Comparison of ENCODE assay signal across 21 cellular contexts in the genomic region with DNA sequence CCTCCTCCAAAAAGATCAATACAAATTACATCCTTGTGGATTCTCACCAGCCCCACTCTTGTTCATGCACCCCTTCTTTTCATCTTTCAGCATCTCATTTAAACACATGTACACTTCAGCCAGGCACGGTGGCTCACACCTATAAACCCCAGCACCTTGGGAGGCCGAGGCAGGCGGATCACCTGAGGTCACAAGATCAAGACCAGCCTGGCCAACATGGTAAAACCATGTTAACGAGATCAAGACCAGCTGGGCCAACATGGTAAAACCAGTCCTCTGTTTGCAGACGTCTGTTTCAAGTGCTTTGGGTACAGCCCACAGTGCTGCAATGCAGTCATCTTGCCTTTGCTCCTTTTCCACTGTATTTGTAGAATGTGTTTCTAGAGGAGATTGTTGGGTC. TPM values are rescaled to one million over a fixed set of nuclear protein-coding genes. Genes with fewer than 3 reads are reported as not detected.
DNase-seq lines count a peak whose midpoint lies in the region; ATAC-seq lines count a peak whose summit lies in the region.
"Had no signal": no experiment of that assay in that cellular context is flagged by ENCODE, and none has a peak within 500 bp of the region (broad histone marks: within the 10 kb centered on the region; RNA-seq: fewer than 3 reads in every experiment).

No MANE protein-coding gene starts in this region.

- peaks cover 0 to 19% (median 13%) of the 10 kb centered on the region in 5 donors for H3K36me3 ChIP-seq in subcutaneous abdominal adipose tissue (ENCODE audit: control insufficient read depth in 5 of 5, insufficient read depth in 5 of 5, low read length in 5 of 5)
- H3K36me3 ChIP-seq: ovary had no signal

- H3K27me3 Mint-ChIP-seq in T-helper 2 cell treated with Interferon-gamma antibody and Interleukin-4, amounts not matched to agents 5 μg/mL and 100 μg/mL, for 36 hours (ENCODE audit: low read depth): no peaks in the 10 kb centered on the region
- H3K27me3 Mint-ChIP-seq in activated T-helper 2 cell treated with anti-CD3 and anti-CD28 coated beads, Interferon-gamma antibody, Interleukin-2, Interleukin-4, amounts not matched to agents 10 μg/mL and 5 μg/mL and 100 μg/mL, durations not matched to agents 14 hours and 24 hours and 36 hours (ENCODE audit: low read depth): no peaks in the 10 kb centered on the region
- peaks cover 0 to 2% (median 2%) of the 10 kb centered on the region in 3 donors for H3K27me3 Mint-ChIP-seq in immature natural killer cell (ENCODE audit: low read depth in 3 of 3)
- H3K27me3 Mint-ChIP-seq: activated naive CD8-positive, alpha-beta T cell treated with anti-CD3 and anti-CD28 coated beads, Interleukin-2, amount 50 U/mL, for 24 hours had no signal

- peak overlapping the region; percentile 56 for H3K27ac Mint-ChIP-seq in T-helper 2 cell treated with Interferon-gamma antibody and Interleukin-4, amounts not matched to agents 5 μg/mL and 100 μg/mL, for 36 hours
- peak overlapping the region; percentile 0 for H3K27ac Mint-ChIP-seq in activated T-helper 2 cell treated with anti-CD3 and anti-CD28 coated beads, Interferon-gamma antibody, Interleukin-2, Interleukin-4, amounts not matched to agents 10 μg/mL and 5 μg/mL and 100 μg/mL, durations not matched to agents 14 hours and 24 hours and 36 hours
- H3K27ac Mint-ChIP-seq in immature natural killer cell: peak overlapping the region in 4 of 6 donors; percentile 1 to 55 (median 32)

- H3K27ac ChIP-seq in subcutaneous abdominal adipose tissue (ENCODE audit: low read depth, low read length): peak overlapping the region; percentile 85
- H3K27ac ChIP-seq: ovary had no signal

- ATAC-seq in GM21423 (IDR thresholded peaks at IDR 0.05; ENCODE audit: unreplicated experiment): no peak
- ATAC-seq: activated naive CD8-positive, alpha-beta T cell treated with anti-CD3 and anti-CD28 coated beads, Interleukin-2, amount 50 U/mL, for 24 hours had no signal

- H3K36me3 Mint-ChIP-seq in T-helper 2 cell treated with Interferon-gamma antibody and Interleukin-4, amounts not matched to agents 5 μg/mL and 100 μg/mL, for 36 hours (ENCODE audit: low read depth): peaks cover 30% of the 10 kb centered on the region
- H3K36me3 Mint-ChIP-seq in activated T-helper 2 cell treated with anti-CD3 and anti-CD28 coated beads, Interferon-gamma antibody, Interleukin-2, Interleukin-4, amounts not matched to agents 10 μg/mL and 5 μg/mL and 100 μg/mL, durations not matched to agents 14 hours and 24 hours and 36 hours (ENCODE audit: low read depth): peaks cover 45% of the 10 kb centered on the region
- H3K36me3 Mint-ChIP-seq in immature natural killer cell: peaks cover 0 to 9% (median 4%) of the 10 kb centered on the region in 3 donors

- H3K4me1 Mint-ChIP-seq in T-helper 2 cell treated with Interferon-gamma antibody and Interleukin-4, amounts not matched to agents 5 μg/mL and 100 μg/mL, for 36 hours (ENCODE audit: low read depth): peaks cover 12% of the 10 kb centered on the region
- peaks cover 20% of the 10 kb centered on the region for H3K4me1 Mint-ChIP-seq in activated T-helper 2 cell treated with anti-CD3 and anti-CD28 coated beads, Interferon-gamma antibody, Interleukin-2, Interleukin-4, amounts not matched to agents 10 μg/mL and 5 μg/mL and 100 μg/mL, durations not matched to agents 14 hours and 24 hours and 36 hours (ENCODE audit: low read depth)
- H3K4me1 Mint-ChIP-seq in immature natural killer cell: peaks cover 31 to 43% of the 10 kb centered on the region in 2 donors

- no peak overlapping the region for H3K4me3 Mint-ChIP-seq in T-helper 2 cell treated with Interferon-gamma antibody and Interleukin-4, amounts not matched to agents 5 μg/mL and 100 μg/mL, for 36 hours
- H3K4me3 Mint-ChIP-seq in activated T-helper 2 cell treated with anti-CD3 and anti-CD28 coated beads, Interferon-gamma antibody, Interleukin-2, Interleukin-4, amounts not matched to agents 10 μg/mL and 5 μg/mL and 100 μg/mL, durations not matched to agents 14 hours and 24 hours and 36 hours (ENCODE audit: low read depth): no peak overlapping the region
- H3K4me3 Mint-ChIP-seq in immature natural killer cell: no peak overlapping the region
- H3K4me3 Mint-ChIP-seq: activated naive CD8-positive, alpha-beta T cell treated with anti-CD3 and anti-CD28 coated beads, Interleukin-2, amount 50 U/mL, for 24 hours had no signal

- H3K9ac ChIP-seq in subcutaneous abdominal adipose tissue (ENCODE audit: low read length in 5 of 5): no peak overlapping the region

- H3K9me3 ChIP-seq in subcutaneous abdominal adipose tissue (ENCODE audit: control insufficient read depth in 5 of 5, low read length in 5 of 5): no peaks in the 10 kb centered on the region
- H3K9me3 ChIP-seq: HAP-1, ovary, thoracic aorta had no signal

- H3K4me1 ChIP-seq in subcutaneous abdominal adipose tissue (ENCODE audit: control insufficient read depth in 5 of 5, insufficient read depth in 5 of 5, low read length in 5 of 5): peaks cover 7 to 66% (median 42%) of the 10 kb centered on the region in 5 donors

- no peaks in the 10 kb centered on the region for H3K9me3 Mint-ChIP-seq in T-helper 2 cell treated with Interferon-gamma antibody and Interleukin-4, amounts not matched to agents 5 μg/mL and 100 μg/mL, for 36 hours
- H3K9me3 Mint-ChIP-seq in activated T-helper 2 cell treated with anti-CD3 and anti-CD28 coated beads, Interferon-gamma antibody, Interleukin-2, Interleukin-4, amounts not matched to agents 10 μg/mL and 5 μg/mL and 100 μg/mL, durations not matched to agents 14 hours and 24 hours and 36 hours: no peaks in the 10 kb centered on the region
- no peaks in the 10 kb centered on the region for H3K9me3 Mint-ChIP-seq in immature natural killer cell
- H3K9me3 Mint-ChIP-seq: activated naive CD8-positive, alpha-beta T cell treated with anti-CD3 and anti-CD28 coated beads, Interleukin-2, amount 50 U/mL, for 24 hours had no signal

- intact Hi-C loops in activated T-helper 2 cell treated with anti-CD3 and anti-CD28 coated beads, Interferon-gamma antibody, Interleukin-2, Interleukin-4, amounts not matched to agents 10 μg/mL and 5 μg/mL and 100 μg/mL, durations not matched to agents 14 hours and 24 hours and 36 hours (cut with micrococcal nuclease): no loop called here

- no peaks in the 10 kb centered on the region for H3K27me3 ChIP-seq in subcutaneous abdominal adipose tissue (ENCODE audit: control insufficient read depth in 5 of 5, insufficient read depth in 4 of 5, low read length in 5 of 5)
- H3K27me3 ChIP-seq: ovary had no signal

- H3K4me3 ChIP-seq in subcutaneous abdominal adipose tissue (ENCODE audit: low read depth in 1 of 5, low read length in 5 of 5): no peak overlapping the region
- H3K4me3 ChIP-seq: HAP-1, ovary, thoracic aorta had no signal

- no peak for DNase-seq in T-helper 2 cell treated with Interferon-gamma antibody and Interleukin-4, amounts not matched to agents 5 μg/mL and 100 μg/mL, for 36 hours (ENCODE audit: low spot score)
- DNase-seq in T-helper 2 cell (no peak), immature natural killer cell (no peak), NCI-H146 (lab: John Stamatoyannopoulos, UW) (no peak), COLO668 (lab: John Stamatoyannopoulos, UW; ENCODE audit: unreplicated experiment) (no peak)
- DNase-seq in activated T-helper 2 cell treated with anti-CD3 and anti-CD28 coated beads, Interferon-gamma antibody, Interleukin-2, Interleukin-4, amounts not matched to agents 10 μg/mL and 5 μg/mL and 100 μg/mL, durations not matched to agents 14 hours and 24 hours and 36 hours (ENCODE audit: low spot score): no peak
- DNase-seq: activated CD4-positive, alpha-beta T cell treated with anti-CD3 and anti-CD28 coated beads, Interleukin-2, amount 50 U/mL, for 48 hours; activated naive CD8-positive, alpha-beta T cell treated with anti-CD3 and anti-CD28 coated beads, Interleukin-2, amount 50 U/mL, for 24 hours; activated T-cell treated with anti-CD3 and anti-CD28 coated beads, Interleukin-2, amount 50 U/mL, for 48 hours; C1 segment of cervical spinal cord; DMS79; effector CD8-positive, alpha-beta T cell; hypothalamus; NCI-H1105 treated with DMSO at 0.1 percent for 48 hours; ovary; stimulated activated CD4-positive, alpha-beta T cell treated with anti-CD3 and anti-CD28 coated beads, Interleukin-4, amount 100 ng/mL, for 4 hours; stimulated activated CD8-positive, alpha-beta memory T cell treated with anti-CD3 and anti-CD28 coated beads, Interleukin-4, amount 100 ng/mL, for 48 hours had no signal

RNA-seq across cellular contexts. Expression of a gene that starts 45.3 kb away (rescaled TPM):
- total RNA-seq in activated T-helper 2 cell treated with anti-CD3 and anti-CD28 coated beads, Interferon-gamma antibody, Interleukin-2, Interleukin-4, amounts not matched to agents 10 μg/mL and 5 μg/mL and 100 μg/mL, durations not matched to agents 14 hours and 24 hours and 36 hours: 45.7 and 46.7 TPM in 2 replicates
- 10 to 100 TPM in 1 of 3 donors, 1 to 10 TPM in 2; 3.4 to 16.9 (median 5.1) TPM for polyA plus RNA-seq in immature natural killer cell

Comparison
In these comparisons a context has a peak if more than half of its experiments do, and no peak if none do; other contexts are left out.
1. H3K27ac Mint-ChIP-seq: peak in every context shown above with its lines; median percentile 56 in T-helper 2 cell treated with Interferon-gamma antibody and Interleukin-4, amounts not matched to agents 5 μg/mL and 100 μg/mL, for 36 hours; 32 in immature natural killer cell; 0 in activated T-helper 2 cell treated with anti-CD3 and anti-CD28 coated beads, Interferon-gamma antibody, Interleukin-2, Interleukin-4, amounts not matched to agents 10 μg/mL and 5 μg/mL and 100 μg/mL, durations not matched to agents 14 hours and 24 hours and 36 hours.